12 cellular contexts compared by ENCODE assay signal in the genomic region with DNA sequence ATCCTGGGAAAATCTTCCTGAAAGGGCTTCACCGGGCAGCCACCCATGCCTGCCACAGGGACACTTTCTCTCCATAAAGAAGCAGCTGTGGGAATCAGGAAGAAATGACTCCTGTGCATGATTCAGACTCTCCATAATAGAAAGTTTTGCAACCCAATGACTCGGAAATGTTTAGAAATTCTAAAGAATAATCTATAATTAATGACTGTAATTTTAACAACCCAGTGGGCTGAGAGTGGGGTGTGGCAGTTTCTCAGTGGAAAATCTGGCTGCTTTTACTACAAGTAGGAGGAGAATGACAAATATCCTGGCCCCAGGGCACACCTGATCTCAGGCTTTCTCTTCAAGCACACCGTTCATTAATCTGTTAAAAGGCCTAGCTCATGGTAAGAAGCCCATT. TPM values are rescaled to one million over a fixed set of nuclear protein-coding genes. Genes with fewer than 3 reads are reported as not detected.
DNase-seq lines count a peak whose midpoint lies in the region; ATAC-seq and TF ChIP-seq lines count a peak whose summit lies in the region.
"Had no signal": no experiment of that assay in that cellular context is flagged by ENCODE, and none has a peak within 500 bp of the region (broad histone marks: within the 10 kb centered on the region; RNA-seq: fewer than 3 reads in every experiment).

No MANE protein-coding gene starts in this region.

- H3K9me3 ChIP-seq in trophoblast cell (ENCODE audit: insufficient read depth, low read depth, low read length) = no peaks in the 10 kb centered on the region

- H4K91ac ChIP-seq in trophoblast cell (ENCODE audit: low read depth, low read length) = peak overlapping the region; percentile 66

- peak overlapping the region in 1 of 4 donors; percentile 41 for H3K4me3 Mint-ChIP-seq in IgD-negative memory B cell
- H3K4me3 Mint-ChIP-seq in activated naive CD8-positive, alpha-beta T cell treated with anti-CD3 and anti-CD28 coated beads, Interleukin-2, amount 50 U/mL, for 24 hours = peak overlapping the region; percentile 74
- H3K4me3 Mint-ChIP-seq in GM23338 = no peak overlapping the region

- H3K14ac ChIP-seq in trophoblast cell (ENCODE audit: low read length) = peak overlapping the region; percentile 24

- no peak overlapping the region for H2BK5ac ChIP-seq in trophoblast cell (ENCODE audit: low read depth, low read length, poor library complexity)

- no peak overlapping the region for H3K4me3 ChIP-seq in BJ (ENCODE audit: low read depth, low read length)
- no peak overlapping the region for H3K4me3 ChIP-seq in trophoblast cell (ENCODE audit: low read depth, low read length)
- no peak overlapping the region for H3K4me3 ChIP-seq in GM23338

- H4K8ac ChIP-seq in trophoblast cell (ENCODE audit: low read depth, low read length) = no peak overlapping the region

- H3K36me3 ChIP-seq in BJ (ENCODE audit: control insufficient read depth, insufficient read depth, low read length) (no peaks in the 10 kb centered on the region), trophoblast cell (ENCODE audit: control insufficient read depth in 1 of 2, insufficient read depth in 2 of 2, low read length in 2 of 2) (peaks cover 0 to 3% of the 10 kb centered on the region in 2 experiments), GM23338 (ENCODE audit: insufficient read depth) (no peaks in the 10 kb centered on the region)

- H4K12ac ChIP-seq in trophoblast cell (ENCODE audit: low read depth, low read length) = no peak overlapping the region

- peaks cover 3% of the 10 kb centered on the region for H3K79me2 ChIP-seq in trophoblast cell (ENCODE audit: control insufficient read depth, insufficient read depth, low read length, poor library complexity)
- H3K79me2 ChIP-seq in GM23338 (replicated peaks; ENCODE audit: insufficient read depth) = no peaks in the 10 kb centered on the region

- H2BK120ac ChIP-seq in trophoblast cell (ENCODE audit: insufficient read depth, low read length, poor library complexity) = no peak overlapping the region

- no peaks in the 10 kb centered on the region for H3F3A ChIP-seq in GM23338 (replicated peaks; ENCODE audit: low read depth)

- H3K9me3 Mint-ChIP-seq in IgD-negative memory B cell = no peaks in the 10 kb centered on the region
- H3K9me3 Mint-ChIP-seq in activated naive CD8-positive, alpha-beta T cell treated with anti-CD3 and anti-CD28 coated beads, Interleukin-2, amount 50 U/mL, for 24 hours = no peaks in the 10 kb centered on the region
- H3K9me3 Mint-ChIP-seq in GM23338 = no peaks in the 10 kb centered on the region

- CTCF ChIA-PET in BJ (lab: Yijun Ruan, JAX) = interaction anchor here (0.8 kb wide), 1 partner anchor 63 kb away, joined by 3 read pairs; no protein-coding TSS in a partner anchor

- H2AFZ ChIP-seq in trophoblast cell (ENCODE audit: insufficient read depth, low read length, poor library complexity) (no peak overlapping the region), GM23338 (no peak overlapping the region)

- WGBS in trophoblast cell (ENCODE audit: extremely low coverage, insufficient coverage, insufficient read length) = no CpG with 5 or more reads among the region's 3 CpGs

- no peak overlapping the region for H3K9ac ChIP-seq in trophoblast cell (ENCODE audit: low read length)

- H3K27ac Mint-ChIP-seq in IgD-negative memory B cell (peak overlapping the region in 2 of 3 donors; percentile 16 to 52), GM23338 (no peak overlapping the region)
- H3K27ac Mint-ChIP-seq in activated naive CD8-positive, alpha-beta T cell treated with anti-CD3 and anti-CD28 coated beads, Interleukin-2, amount 50 U/mL, for 24 hours = peak overlapping the region; percentile 94

- no peak overlapping the region for H3K18ac ChIP-seq in trophoblast cell (ENCODE audit: low read length)

- POLR2A ChIA-PET in BJ (lab: Charles Lee) = no interaction called here

- H2AK5ac ChIP-seq in trophoblast cell (ENCODE audit: low read length) = peak overlapping the region; percentile 26

- peak overlapping the region; percentile 17 for H3K4ac ChIP-seq in trophoblast cell (ENCODE audit: low read depth, low read length)

- peak overlapping the region; percentile 15 for H2BK12ac ChIP-seq in trophoblast cell (ENCODE audit: low read length)

- H3K4me1 ChIP-seq in trophoblast cell (ENCODE audit: control insufficient read depth in 1 of 2, insufficient read depth in 2 of 2, low read length in 2 of 2) (peaks cover 37 to 46% of the 10 kb centered on the region in 2 experiments), GM23338 (ENCODE audit: insufficient read depth) (no peaks in the 10 kb centered on the region)

- H3K27ac ChIP-seq in trophoblast cell (ENCODE audit: low read depth, low read length) = peak overlapping the region; percentile 44
- no peak overlapping the region for H3K27ac ChIP-seq in GM23338 (ENCODE audit: low read depth)
- H3K27ac ChIP-seq: HL-60 had no signal

- TF ChIP-seq CTCF in BJ (IDR thresholded peaks at IDR 0.05; ENCODE audit: insufficient read depth, low read depth, low read length) (no peak), GM23338 (conservative IDR thresholded peaks at IDR 0.05; ENCODE audit: low read depth in 2 of 2) (no peak)

- peaks cover 30% of the 10 kb centered on the region for H3K79me1 ChIP-seq in trophoblast cell (ENCODE audit: low read length)

- H3K27me3 Mint-ChIP-seq in IgD-negative memory B cell (no peaks in the 10 kb centered on the region), GM23338 (ENCODE audit: insufficient read depth, low read depth, poor library complexity) (no peaks in the 10 kb centered on the region)
- no peaks in the 10 kb centered on the region for H3K27me3 Mint-ChIP-seq in activated naive CD8-positive, alpha-beta T cell treated with anti-CD3 and anti-CD28 coated beads, Interleukin-2, amount 50 U/mL, for 24 hours

- H3K9me2 ChIP-seq in GM23338 (ENCODE audit: insufficient read depth) = no peaks in the 10 kb centered on the region

- no peaks in the 10 kb centered on the region for H4K20me1 ChIP-seq in GM23338 (replicated peaks; ENCODE audit: insufficient read depth)

- H3K4me1 Mint-ChIP-seq in IgD-negative memory B cell (peaks cover 26 to 39% (median 30%) of the 10 kb centered on the region in 3 donors), GM23338 (peaks cover 14% of the 10 kb centered on the region)
- peaks cover 59% of the 10 kb centered on the region for H3K4me1 Mint-ChIP-seq in activated naive CD8-positive, alpha-beta T cell treated with anti-CD3 and anti-CD28 coated beads, Interleukin-2, amount 50 U/mL, for 24 hours

- H3K36me3 Mint-ChIP-seq in IgD-negative memory B cell (peaks cover under 1% of the 10 kb centered on the region), GM23338 (ENCODE audit: low read depth) (no peaks in the 10 kb centered on the region)
- H3K36me3 Mint-ChIP-seq in activated naive CD8-positive, alpha-beta T cell treated with anti-CD3 and anti-CD28 coated beads, Interleukin-2, amount 50 U/mL, for 24 hours (ENCODE audit: low read depth) = peaks cover 44% of the 10 kb centered on the region

- H3K27me3 ChIP-seq in BJ (ENCODE audit: control insufficient read depth, insufficient read depth, low read length) (peaks cover 16% of the 10 kb centered on the region), trophoblast cell (ENCODE audit: insufficient read depth, low read length) (no peaks in the 10 kb centered on the region), GM23338 (ENCODE audit: insufficient read depth) (no peaks in the 10 kb centered on the region)

- H3K23ac ChIP-seq in trophoblast cell (ENCODE audit: low read length) = no peak overlapping the region

- DNase-seq in BJ (ENCODE audit: low read depth) (peak; percentile 12), trophoblast cell (peak; percentile 91 to 96), GM23338 (ENCODE audit: low spot score) (no peak), NCI-H187 treated with DMSO at 0.1 percent for 48 hours (lab: John Stamatoyannopoulos, UW) (no peak)
- DNase-seq in activated naive CD8-positive, alpha-beta T cell treated with anti-CD3 and anti-CD28 coated beads, Interleukin-2, amount 50 U/mL, for 24 hours = no peak
- no peak for DNase-seq in activated CD4-positive, CD25-positive, alpha-beta regulatory T cell treated with anti-CD3 and anti-CD28 coated beads, Interleukin-2, amount 50 U/mL, for 72 hours
- DNase-seq: effector CD4-positive, alpha-beta T cell; NCI-H1092 treated with DMSO at 0.1 percent for 48 hours; NK-92 treated with Interleukin-12 subunit alpha and Interleukin-12 subunit beta, amount 100 ng/mL, for 24 hours had no signal

- ATAC-seq in activated naive CD8-positive, alpha-beta T cell treated with anti-CD3 and anti-CD28 coated beads, Interleukin-2, amount 50 U/mL, for 24 hours = peak; percentile 77
- no peak for ATAC-seq in GM19395 (IDR thresholded peaks at IDR 0.05; ENCODE audit: unreplicated experiment)
- ATAC-seq in GM23338 = no peak

- H3K4me2 ChIP-seq in trophoblast cell (ENCODE audit: low read length) = no peak overlapping the region
- H3K4me2 ChIP-seq in GM23338 = no peak overlapping the region

TF ChIP-seq in GM23338, 12 proteins besides CTCF, POLR2A, EP300 and RAD21 (continues in another document):
- TF ChIP-seq, protein P1, sequence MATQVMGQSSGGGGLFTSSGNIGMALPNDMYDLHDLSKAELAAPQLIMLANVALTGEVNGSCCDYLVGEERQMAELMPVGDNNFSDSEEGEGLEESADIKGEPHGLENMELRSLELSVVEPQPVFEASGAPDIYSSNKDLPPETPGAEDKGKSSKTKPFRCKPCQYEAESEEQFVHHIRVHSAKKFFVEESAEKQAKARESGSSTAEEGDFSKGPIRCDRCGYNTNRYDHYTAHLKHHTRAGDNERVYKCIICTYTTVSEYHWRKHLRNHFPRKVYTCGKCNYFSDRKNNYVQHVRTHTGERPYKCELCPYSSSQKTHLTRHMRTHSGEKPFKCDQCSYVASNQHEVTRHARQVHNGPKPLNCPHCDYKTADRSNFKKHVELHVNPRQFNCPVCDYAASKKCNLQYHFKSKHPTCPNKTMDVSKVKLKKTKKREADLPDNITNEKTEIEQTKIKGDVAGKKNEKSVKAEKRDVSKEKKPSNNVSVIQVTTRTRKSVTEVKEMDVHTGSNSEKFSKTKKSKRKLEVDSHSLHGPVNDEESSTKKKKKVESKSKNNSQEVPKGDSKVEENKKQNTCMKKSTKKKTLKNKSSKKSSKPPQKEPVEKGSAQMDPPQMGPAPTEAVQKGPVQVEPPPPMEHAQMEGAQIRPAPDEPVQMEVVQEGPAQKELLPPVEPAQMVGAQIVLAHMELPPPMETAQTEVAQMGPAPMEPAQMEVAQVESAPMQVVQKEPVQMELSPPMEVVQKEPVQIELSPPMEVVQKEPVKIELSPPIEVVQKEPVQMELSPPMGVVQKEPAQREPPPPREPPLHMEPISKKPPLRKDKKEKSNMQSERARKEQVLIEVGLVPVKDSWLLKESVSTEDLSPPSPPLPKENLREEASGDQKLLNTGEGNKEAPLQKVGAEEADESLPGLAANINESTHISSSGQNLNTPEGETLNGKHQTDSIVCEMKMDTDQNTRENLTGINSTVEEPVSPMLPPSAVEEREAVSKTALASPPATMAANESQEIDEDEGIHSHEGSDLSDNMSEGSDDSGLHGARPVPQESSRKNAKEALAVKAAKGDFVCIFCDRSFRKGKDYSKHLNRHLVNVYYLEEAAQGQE (IDR thresholded peaks at IDR 0.05; ENCODE audit: unreplicated experiment) = no peak

RNA-seq across cellular contexts. Expression of a gene that starts 25.7 kb away (rescaled TPM):
- polyA plus RNA-seq in BJ (2011; rRNA removed) (not detected in 2 replicates), IgD-negative memory B cell (718 TPM), GM23338 (2016; fragmentation: Nextera tagmentation; extraction: Ambion mirVana) (0.47 and 1.3 TPM in 2 replicates)
- polyA minus RNA-seq in BJ (2011; rRNA and poly(A)+ RNA removed) = not detected in 2 replicates
- polyA plus RNA-seq in trophoblast cell (2013) = 4.1 and 4.2 TPM in 2 replicates
- 1.4 and 2.8 TPM in 2 replicates for total RNA-seq in GM23338 (2014; rRNA removed; shearing (Covaris generic))

Comparison
In these comparisons a context has a peak if more than half of its experiments do, and no peak if none do; other contexts are left out.
1. DNase-seq: peak in BJ (single experiment) and trophoblast cell (2 of 2); none in activated naive CD8-positive, alpha-beta T cell treated with anti-CD3 and anti-CD28 coated beads, Interleukin-2, amount 50 U/mL, for 24 hours (single experiment), GM23338 (single experiment), activated CD4-positive, CD25-positive, alpha-beta regulatory T cell treated with anti-CD3 and anti-CD28 coated beads, Interleukin-2, amount 50 U/mL, for 72 hours (single experiment) and NCI-H187 treated with DMSO at 0.1 percent for 48 hours (single experiment).
2. RNA of a gene that starts 25.7 kb away (polyA plus RNA-seq): 718 TPM in IgD-negative memory B cell (single experiment); 0.47 to 1.3 TPM in GM23338 and not detected in BJ; every median in the first group is over 100 times any median in the second.